18 cellular contexts compared by ENCODE assay signal in genomic region chr13:102333320-102334181, GRCh38.
DNase-seq lines count a peak whose midpoint lies in the region; ATAC-seq and TF ChIP-seq lines count a peak whose summit lies in the region.
"Had no signal": no experiment of that assay in that cellular context is flagged by ENCODE, and none has a peak within 500 bp of the region (broad histone marks: within the 10 kb centered on the region; RNA-seq: fewer than 3 reads in every experiment).

No MANE protein-coding gene starts in this region.

- H3K4me1 Mint-ChIP-seq in WTC11, result peaks cover 10% of the 10 kb centered on the region
- H3K4me1 Mint-ChIP-seq: activated naive CD8-positive, alpha-beta T cell treated with anti-CD3 and anti-CD28 coated beads, Interleukin-2, amount 10 ng/mL, durations not matched to agents 7 days and 5 days; CD4-positive, CD25-positive, alpha-beta regulatory T cell; mesothelial cell of epicardium had no signal

- CTCF ChIA-PET in WTC11 (lab: Charles Lee), result no interaction called here

- no peaks in the 10 kb centered on the region for H3K36me3 ChIP-seq in effector memory CD4-positive, alpha-beta T cell (ENCODE audit: control insufficient read depth, insufficient read depth, low read length)
- H3K36me3 ChIP-seq: breast epithelium had no signal

- intact Hi-C loops in cardiac septum (cut with DNase I), result no loop called here

- H3K27ac ChIP-seq in effector memory CD4-positive, alpha-beta T cell (ENCODE audit: insufficient read depth, low read length, poor library complexity, severe bottlenecking), result no peak overlapping the region
- H3K27ac ChIP-seq: breast epithelium, KMS-11 had no signal

- no peak overlapping the region for H3K4me3 Mint-ChIP-seq in WTC11
- H3K4me3 Mint-ChIP-seq: activated naive CD8-positive, alpha-beta T cell treated with anti-CD3 and anti-CD28 coated beads, Interleukin-2, amount 10 ng/mL, durations not matched to agents 7 days and 5 days; CD4-positive, CD25-positive, alpha-beta regulatory T cell; mesothelial cell of epicardium; stimulated activated naive CD8-positive, alpha-beta T cell treated with anti-CD3 and anti-CD28 coated beads, Interleukin-15, Interleukin-2, amounts not matched to agents 100 ng/mL and 50 ng/mL, for 24 hours had no signal

- TF ChIP-seq CTCF in WTC11 (IDR thresholded peaks at IDR 0.05), result no peak

- no peak overlapping the region for H3K4me3 ChIP-seq in effector memory CD4-positive, alpha-beta T cell (ENCODE audit: insufficient read depth, low read depth, low read length, poor library complexity, severe bottlenecking)
- H3K4me3 ChIP-seq: breast epithelium had no signal

- H3K27ac Mint-ChIP-seq in WTC11, result peak overlapping the region; percentile 34; the same call in 1 of the 2 replicates
- H3K27ac Mint-ChIP-seq: activated naive CD8-positive, alpha-beta T cell treated with anti-CD3 and anti-CD28 coated beads, Interleukin-2, amount 10 ng/mL, durations not matched to agents 7 days and 5 days; CD4-positive, CD25-positive, alpha-beta regulatory T cell; mesothelial cell of epicardium; stimulated activated naive CD8-positive, alpha-beta T cell treated with anti-CD3 and anti-CD28 coated beads, Interleukin-15, Interleukin-2, amounts not matched to agents 100 ng/mL and 50 ng/mL, for 24 hours had no signal

- DNase-seq in NCI-H2081 (lab: John Stamatoyannopoulos, UW) (peak; percentile 9 to 26), NCI-H2081 treated with DMSO at 0.1 percent for 48 hours (lab: John Stamatoyannopoulos, UW) (no peak), NCI-H2107 treated with DMSO at 0.1 percent for 48 hours (lab: John Stamatoyannopoulos, UW; ENCODE audit: unreplicated experiment) (peak; percentile 94), WTC11 (ENCODE audit: low spot score) (no peak), cardiac septum (ENCODE audit: low spot score) (no peak), SW480 (ENCODE audit: low spot score) (no peak)
- DNase-seq in activated T-cell treated with anti-CD3 and anti-CD28 coated beads, Interleukin-2, amount 50 U/mL, for 1 hour, result no peak
- no peak for DNase-seq in effector memory CD4-positive, alpha-beta T cell
- DNase-seq: activated CD4-positive, alpha-beta T cell treated with anti-CD3 and anti-CD28 coated beads, Interleukin-2, amount 50 U/mL, for 4 hours; activated naive CD8-positive, alpha-beta T cell treated with anti-CD3 and anti-CD28 coated beads, Interleukin-2, amount 10 ng/mL, durations not matched to agents 7 days and 5 days; CD4-positive, CD25-positive, alpha-beta regulatory T cell; effector CD4-positive, alpha-beta T cell; GDM1; hypothalamus had no signal

- no peaks in the 10 kb centered on the region for H3K27me3 Mint-ChIP-seq in WTC11 (ENCODE audit: low read depth)

- H3K9me3 Mint-ChIP-seq in WTC11, result peaks cover 8% of the 10 kb centered on the region
- H3K9me3 Mint-ChIP-seq: activated naive CD8-positive, alpha-beta T cell treated with anti-CD3 and anti-CD28 coated beads, Interleukin-2, amount 10 ng/mL, durations not matched to agents 7 days and 5 days; stimulated activated naive CD8-positive, alpha-beta T cell treated with anti-CD3 and anti-CD28 coated beads, Interleukin-15, Interleukin-2, amounts not matched to agents 100 ng/mL and 50 ng/mL, for 24 hours had no signal

- no peaks in the 10 kb centered on the region for H3K36me3 Mint-ChIP-seq in WTC11
- H3K36me3 Mint-ChIP-seq: activated naive CD8-positive, alpha-beta T cell treated with anti-CD3 and anti-CD28 coated beads, Interleukin-2, amount 10 ng/mL, durations not matched to agents 7 days and 5 days; CD4-positive, CD25-positive, alpha-beta regulatory T cell; mesothelial cell of epicardium had no signal

- POLR2A ChIA-PET in WTC11 (lab: Charles Lee), result no interaction called here

- peak; percentile 67 for ATAC-seq in WTC11

- H3K4me1 ChIP-seq in effector memory CD4-positive, alpha-beta T cell (ENCODE audit: control insufficient read depth, insufficient read depth, low read length, poor library complexity, severe bottlenecking), result no peaks in the 10 kb centered on the region
- H3K4me1 ChIP-seq: breast epithelium had no signal

- H3K27me3 ChIP-seq in effector memory CD4-positive, alpha-beta T cell (replicated peaks; ENCODE audit: control insufficient read depth, insufficient read depth, low read length, poor library complexity, severe bottlenecking), result no peaks in the 10 kb centered on the region
- H3K27me3 ChIP-seq: breast epithelium had no signal

- H3K9me3 ChIP-seq in effector memory CD4-positive, alpha-beta T cell (ENCODE audit: control insufficient read depth, low read length), result no peaks in the 10 kb centered on the region
- H3K9me3 ChIP-seq: breast epithelium had no signal

TF ChIP-seq in WTC11, 78 proteins besides CTCF, POLR2A, EP300 and RAD21:
- no peak for TF ChIP-seq ZNF425 (CRISPR knock-in tag; conservative IDR thresholded peaks at IDR 0.05)

Comparison
In these comparisons a context has a peak if more than half of its experiments do, and no peak if none do; other contexts are left out.
1. DNase-seq: peak in NCI-H2081 (2 of 2) and NCI-H2107 treated with DMSO at 0.1 percent for 48 hours (single experiment); none in NCI-H2081 treated with DMSO at 0.1 percent for 48 hours (single experiment), WTC11 (single experiment), activated T-cell treated with anti-CD3 and anti-CD28 coated beads, Interleukin-2, amount 50 U/mL, for 1 hour (single experiment), effector memory CD4-positive, alpha-beta T cell (0 of 3), cardiac septum (single experiment) and SW480 (single experiment).